Comparison of ENCODE assay signal across 16 cellular contexts in the genomic region with DNA sequence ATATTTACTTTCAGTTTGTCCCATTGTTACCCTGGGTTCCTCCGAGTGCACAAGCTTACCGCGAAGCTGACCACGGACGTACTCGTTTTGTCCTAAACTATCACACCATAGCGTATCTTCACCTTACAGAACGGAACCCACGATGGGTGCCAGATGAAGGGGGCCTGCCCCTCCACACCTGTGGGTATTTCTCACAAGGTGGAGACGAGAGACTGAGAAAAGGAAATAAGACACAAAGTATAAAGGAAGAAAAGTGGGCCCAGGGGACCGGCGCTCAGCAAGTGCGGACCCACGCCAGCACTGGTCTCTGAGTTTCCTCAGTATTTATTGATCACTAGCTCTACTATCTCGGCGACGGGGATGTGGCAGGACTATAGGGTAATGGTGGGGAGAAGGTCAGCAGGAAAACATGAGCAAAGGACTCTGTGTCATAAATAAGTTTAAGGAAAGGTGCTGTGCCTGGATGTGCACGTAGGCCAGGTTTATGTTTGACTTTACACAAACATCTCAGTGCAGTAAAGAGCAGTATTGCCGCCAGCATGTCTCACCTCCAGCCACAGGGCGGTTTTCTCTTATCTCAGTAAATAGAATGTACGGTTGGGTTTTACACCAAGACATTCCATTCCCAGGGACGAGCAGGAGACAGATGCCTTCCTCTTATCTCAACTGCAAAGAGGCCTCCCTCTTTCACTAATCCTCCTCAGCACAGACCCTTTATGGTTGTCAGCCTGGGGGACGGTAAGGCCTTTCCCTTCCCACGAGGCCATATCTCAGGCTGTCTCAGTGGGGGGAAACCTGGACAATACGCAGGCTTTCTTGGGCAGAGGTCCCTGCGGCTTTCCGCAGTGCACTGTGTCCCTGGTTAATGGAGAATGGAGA. TPM values are rescaled to one million over a fixed set of nuclear protein-coding genes. Genes with fewer than 3 reads are reported as not detected.
DNase-seq lines count a peak whose midpoint lies in the region; ATAC-seq, FAIRE-seq and TF ChIP-seq lines count a peak whose summit lies in the region.
"Not testable (repeated sequence)": the region's sequence is repeated elsewhere in the genome, so short reads cannot be mapped to it uniquely, and the experiment has no call there.
"Had no signal": no experiment of that assay in that cellular context is flagged by ENCODE, and none has a peak within 500 bp of the region (broad histone marks: within the 10 kb centered on the region; RNA-seq: fewer than 3 reads in every experiment).

No MANE protein-coding gene starts in this region.

- H2BK15ac ChIP-seq in neuronal stem cell (ENCODE audit: low read length) = not testable (repeated sequence)

- H2AFZ ChIP-seq in neuronal stem cell (ENCODE audit: low read length) = peak overlapping the region; percentile 66

- H3K36me3 ChIP-seq in left ventricle myocardium inferior (peaks cover 11% of the 10 kb centered on the region), neuronal stem cell (replicated peaks in 1 of 2; ENCODE audit: control insufficient read depth in 2 of 2, insufficient read depth in 2 of 2, low read length in 2 of 2) (peaks cover 4 to 14% of the 10 kb centered on the region in 2 donors)

- TF ChIP-seq POLR2A in A549 (IDR thresholded peaks at IDR 0.05; ENCODE audit: low read length) = not testable (repeated sequence)

- H4K91ac ChIP-seq in neuronal stem cell (ENCODE audit: low read depth, low read length, poor library complexity) = not testable (repeated sequence)

- not testable (repeated sequence) for H4K8ac ChIP-seq in neuronal stem cell (ENCODE audit: low read depth, low read length)

- not testable (repeated sequence) for H2AK5ac ChIP-seq in neuronal stem cell (ENCODE audit: low read depth, low read length)

- FAIRE-seq in A549 (lab: Jason Lieb, UNC) = not testable (repeated sequence)
- FAIRE-seq in RCC 7860 (lab: Jason Lieb, UNC) = peak; percentile 94

- not testable (repeated sequence) for H3K9ac ChIP-seq in neuronal stem cell (ENCODE audit: low read depth, low read length, poor library complexity)

- POLR2A ChIA-PET in A549 (lab: Yijun Ruan, JAX) = not testable (repeated sequence)

- not testable (repeated sequence) for DNase-seq in A549 (ENCODE audit: low read depth in 1 of 2, low spot score in 1 of 2); left ventricle myocardium inferior; neuronal stem cell (ENCODE audit: low spot score)
- DNase-seq in HUDEP-2 (lab: John Stamatoyannopoulos, UW; ENCODE audit: unreplicated experiment in 76 of 76) (peak in 50 of 76 experiments; percentile 16 to 75 (median 46)), RCC 7860 (ENCODE audit: low spot score) (peak; percentile 92)

- not testable (repeated sequence) for H3K27me3 ChIP-seq in left ventricle myocardium inferior (ENCODE audit: low read depth); neuronal stem cell (ENCODE audit: control insufficient read depth in 3 of 3, insufficient read depth in 3 of 3, low read depth in 1 of 3, low read length in 3 of 3)

- not testable (repeated sequence) for H2BK120ac ChIP-seq in neuronal stem cell (ENCODE audit: low read depth, low read length)

- H3K4ac ChIP-seq in neuronal stem cell (ENCODE audit: low read length) = not testable (repeated sequence)

- not testable (repeated sequence) for H3K14ac ChIP-seq in neuronal stem cell (ENCODE audit: low read length)

- TF ChIP-seq RAD21 in A549 (conservative IDR thresholded peaks at IDR 0.05 in 1 of 2, IDR thresholded peaks at IDR 0.05 in 1 of 2) = not testable (repeated sequence)

- ATAC-seq in A549 = not testable (repeated sequence)

- not testable (repeated sequence) for H2BK12ac ChIP-seq in neuronal stem cell (ENCODE audit: low read length)

- H3K4me2 ChIP-seq in A549 (peak overlapping the region; percentile 88), neuronal stem cell (ENCODE audit: insufficient read depth, low read length, poor library complexity, severe bottlenecking) (peak overlapping the region; percentile 11)

- TF ChIP-seq EP300 in A549 (IDR thresholded peaks at IDR 0.05) = not testable (repeated sequence)

- H3K4me3 ChIP-seq in A549 = peak overlapping the region; percentile 30
- not testable (repeated sequence) for H3K4me3 ChIP-seq in left ventricle myocardium inferior; neuronal stem cell (ENCODE audit: low read length in 2 of 2)

- 15% methylated on average over 25 of the region's 27 CpGs for WGBS in A549 (ENCODE audit: missing lambda C conversion rate)
- WGBS in neuronal stem cell (ENCODE audit: extremely low coverage in 2 of 2, insufficient read length in 2 of 2, insufficient replicate concordance in 1 of 2), 2 donors = no CpG with 5 or more reads among the region's 27 CpGs

- H3K23ac ChIP-seq in neuronal stem cell (ENCODE audit: low read depth, low read length, poor library complexity) = not testable (repeated sequence)

- H3K4me1 ChIP-seq in A549 = peaks cover 45% of the 10 kb centered on the region
- peaks cover 42% of the 10 kb centered on the region for H3K4me1 ChIP-seq in left ventricle myocardium inferior
- peaks cover 12 to 23% of the 10 kb centered on the region in 2 donors for H3K4me1 ChIP-seq in neuronal stem cell (ENCODE audit: control insufficient read depth in 2 of 2, insufficient read depth in 1 of 2, low read depth in 1 of 2, low read length in 2 of 2)

- H3K79me1 ChIP-seq in neuronal stem cell (ENCODE audit: low read depth, low read length) = not testable (repeated sequence)

- CTCF ChIA-PET in A549 (lab: Yijun Ruan, JAX) = interaction anchor here (0.6 to 26.2 kb wide), 33 partner anchors 9 to 441 kb away, joined by 3 to 625 read pairs (median 7); a partner anchor contains a TSS

- TF ChIP-seq CTCF in A549 (IDR thresholded peaks at IDR 0.05); left ventricle myocardium inferior (IDR thresholded peaks at IDR 0.05; ENCODE audit: borderline replicate concordance): not testable (repeated sequence)

- H3K27ac ChIP-seq in A549 = peak overlapping the region; percentile 75 to 83
- H3K27ac ChIP-seq in angular gyrus (ENCODE audit: low read depth, low read length) = peak overlapping the region; percentile 95
- H3K27ac ChIP-seq in left ventricle myocardium inferior (replicated peaks) = peak overlapping the region; percentile 34
- H3K27ac ChIP-seq in neuronal stem cell (replicated peaks; ENCODE audit: low read length) = peak overlapping the region; percentile 58

- H2BK5ac ChIP-seq in neuronal stem cell (ENCODE audit: low read length) = not testable (repeated sequence)

- peak overlapping the region; percentile 44 for H3K18ac ChIP-seq in neuronal stem cell (ENCODE audit: low read length)

- not testable (repeated sequence) for H3K9me3 ChIP-seq in A549; left ventricle myocardium inferior (replicated peaks); neuronal stem cell (replicated peaks in 1 of 2; ENCODE audit: control insufficient read depth in 2 of 2, insufficient read depth in 1 of 2, low read depth in 1 of 2, low read length in 2 of 2)

- intact Hi-C loops in left ventricle myocardium inferior (cut with micrococcal nuclease) = loop anchor here (5.0 kb wide), 1 partner anchor 248 kb away; no protein-coding TSS in a partner anchor

TF ChIP-seq in A549, 52 proteins besides CTCF, POLR2A, EP300 and RAD21:
- TF ChIP-seq, protein P1, sequence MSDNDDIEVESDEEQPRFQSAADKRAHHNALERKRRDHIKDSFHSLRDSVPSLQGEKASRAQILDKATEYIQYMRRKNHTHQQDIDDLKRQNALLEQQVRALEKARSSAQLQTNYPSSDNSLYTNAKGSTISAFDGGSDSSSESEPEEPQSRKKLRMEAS (IDR thresholded peaks at IDR 0.05) = 0 out of 2 replicates have a peak, but pooled peaks have one; percentile 29
TF ChIP-seq in A549: peak in this region for 1; not testable (repeated sequence) for 51.

RNA-seq across cellular contexts. Expression of a gene that starts 2.3 kb away (rescaled TPM):
- polyA plus RNA-seq in A549 (2011; rRNA removed) (64.5 and 78.0 TPM in 2 replicates), A549 (2017; fragmentation: RNase III; extraction: RNeasy Plus Mini Kit Qiagen cat#74134 plus additional on column Dnase treatment) (69.9 to 71.0 TPM (median 70.7 TPM) in 3 replicates)
- 104 and 117 TPM in 2 replicates for polyA plus RNA-seq in A549 (2012; cell fraction: cytosol; rRNA removed)
- polyA plus RNA-seq in A549 (2012; cell fraction: nucleus; rRNA removed) = 75.8 and 78.8 TPM in 2 replicates
- 27.4 and 35.2 TPM in 2 replicates for polyA minus RNA-seq in A549 (2011; rRNA and poly(A)+ RNA removed)
- 71.4 TPM for total RNA-seq in left ventricle myocardium inferior
- polyA plus RNA-seq in neuronal stem cell (2013, experiment 1 of 2) = 30.7 TPM
- polyA plus RNA-seq in neuronal stem cell (2013, experiment 2 of 2) = 29.9 TPM

RNA-seq across cellular contexts. Expression of a gene that starts 7.3 kb away (rescaled TPM):
- polyA plus RNA-seq in A549 (2011; rRNA removed) (1.4 and 1.6 TPM in 2 replicates), A549 (2017; fragmentation: RNase III; extraction: RNeasy Plus Mini Kit Qiagen cat#74134 plus additional on column Dnase treatment) (0.58 to 1.1 TPM (median 0.90 TPM) in 3 replicates)
- 0.73 and 0.93 TPM in 2 replicates for polyA plus RNA-seq in A549 (2012; cell fraction: cytosol; rRNA removed)
- 4.0 and 4.8 TPM in 2 replicates for polyA plus RNA-seq in A549 (2012; cell fraction: nucleus; rRNA removed)
- 0.66 TPM in 1 of 2 replicates, not detected in the other for polyA minus RNA-seq in A549 (2011; rRNA and poly(A)+ RNA removed)
- total RNA-seq in left ventricle myocardium inferior = 2.1 TPM
- 2.7 TPM for polyA plus RNA-seq in neuronal stem cell (2013, experiment 1 of 2)
- 2.7 TPM for polyA plus RNA-seq in neuronal stem cell (2013, experiment 2 of 2)
- total RNA-seq: activated B cell treated with CpG ODN at 0.5 μM for 24 hours; activated T-helper 2 cell treated with anti-CD3 and anti-CD28 coated beads, Interferon-gamma antibody, Interleukin-2, Interleukin-4, amounts not matched to agents 10 μg/mL and 5 μg/mL and 100 μg/mL, durations not matched to agents 14 hours and 24 hours and 36 hours; endothelial cell of umbilical vein had no signal

RNA-seq across cellular contexts. Expression of a gene that starts 18.9 kb away (rescaled TPM):
- polyA plus RNA-seq in A549 (2011; rRNA removed) = 46.8 and 53.5 TPM in 2 replicates
- polyA plus RNA-seq in A549 (2012; cell fraction: cytosol; rRNA removed) = 49.2 and 73.5 TPM in 2 replicates
- 112 and 138 TPM in 2 replicates for polyA plus RNA-seq in A549 (2012; cell fraction: nucleus; rRNA removed)
- polyA plus RNA-seq in A549 (2017; fragmentation: RNase III; extraction: RNeasy Plus Mini Kit Qiagen cat#74134 plus additional on column Dnase treatment) = 70.3 to 72.2 TPM (median 71.4 TPM) in 3 replicates
- polyA minus RNA-seq in A549 (2011; rRNA and poly(A)+ RNA removed) = 70.0 and 70.9 TPM in 2 replicates
- total RNA-seq in left ventricle myocardium inferior = 64.1 TPM
- polyA plus RNA-seq in neuronal stem cell (2013, experiment 1 of 2) = 115 TPM
- polyA plus RNA-seq in neuronal stem cell (2013, experiment 2 of 2) = 112 TPM

RNA-seq across cellular contexts. Expression of a gene that starts 24.6 kb away (rescaled TPM):
- polyA plus RNA-seq in A549 (2011; rRNA removed) = 0.10 and 0.24 TPM in 2 replicates
- polyA plus RNA-seq in A549 (2012; cell fraction: cytosol; rRNA removed) = 0.05 and 0.08 TPM in 2 replicates
- 0.18 and 0.20 TPM in 2 replicates for polyA plus RNA-seq in A549 (2012; cell fraction: nucleus; rRNA removed)
- polyA plus RNA-seq in A549 (2017; fragmentation: RNase III; extraction: RNeasy Plus Mini Kit Qiagen cat#74134 plus additional on column Dnase treatment) = 0.07 to 0.09 TPM in 2 of 3 replicates, not detected in the other
- not detected in 2 replicates for polyA minus RNA-seq in A549 (2011; rRNA and poly(A)+ RNA removed)
- total RNA-seq in left ventricle myocardium inferior = 0.41 TPM
- polyA plus RNA-seq in neuronal stem cell (2013, experiment 1 of 2) = 0.03 TPM
- polyA plus RNA-seq in neuronal stem cell (2013, experiment 2 of 2) = 0.08 TPM
- total RNA-seq: A172; activated B cell treated with CpG ODN at 0.5 μM for 24 hours; activated CD8-positive, alpha-beta memory T cell treated with anti-CD3 and anti-CD28 coated beads for 36 hours; activated T-helper 2 cell treated with anti-CD3 and anti-CD28 coated beads, Interferon-gamma antibody, Interleukin-2, Interleukin-4, amounts not matched to agents 10 μg/mL and 5 μg/mL and 100 μg/mL, durations not matched to agents 14 hours and 24 hours and 36 hours; CD4-positive, CD25-positive, alpha-beta regulatory T cell; endothelial cell of umbilical vein; H9; left lobe of liver; pulmonary artery endothelial cell had no signal
- polyA plus RNA-seq: adipose tissue; CD4-positive, CD25-positive, alpha-beta regulatory T cell; endothelial cell of umbilical vein had no signal

RNA-seq across cellular contexts. Expression of a gene that starts 30.8 kb away (rescaled TPM):
- not detected in 2 replicates for polyA plus RNA-seq in A549 (2011; rRNA removed)
- not detected in 2 replicates for polyA plus RNA-seq in A549 (2012; cell fraction: cytosol; rRNA removed)
- 0.05 TPM in 1 of 2 replicates, not detected in the other for polyA plus RNA-seq in A549 (2012; cell fraction: nucleus; rRNA removed)
- not detected in 3 replicates for polyA plus RNA-seq in A549 (2017; fragmentation: RNase III; extraction: RNeasy Plus Mini Kit Qiagen cat#74134 plus additional on column Dnase treatment)
- polyA minus RNA-seq in A549 (2011; rRNA and poly(A)+ RNA removed) = not detected in 2 replicates
- not detected for total RNA-seq in left ventricle myocardium inferior
- polyA plus RNA-seq in neuronal stem cell (2013, experiment 1 of 2) = not detected
- polyA plus RNA-seq in neuronal stem cell (2013, experiment 2 of 2) = not detected
- total RNA-seq: A172; activated CD8-positive, alpha-beta memory T cell treated with anti-CD3 and anti-CD28 coated beads for 36 hours; activated T-helper 2 cell treated with anti-CD3 and anti-CD28 coated beads, Interferon-gamma antibody, Interleukin-2, Interleukin-4, amounts not matched to agents 10 μg/mL and 5 μg/mL and 100 μg/mL, durations not matched to agents 14 hours and 24 hours and 36 hours; CD4-positive, CD25-positive, alpha-beta regulatory T cell; endothelial cell of umbilical vein; H9; left lobe of liver; pulmonary artery endothelial cell had no signal
- polyA plus RNA-seq: adipose tissue; CD4-positive, CD25-positive, alpha-beta regulatory T cell; endothelial cell of umbilical vein had no signal

Comparison
In these comparisons a context has a peak if more than half of its experiments do, and no peak if none do; other contexts are left out.
1. H3K27ac ChIP-seq: peak in every context shown above with its lines; median percentile 95 in angular gyrus; 79 in A549; 58 in neuronal stem cell; 34 in left ventricle myocardium inferior.